Comparison of ENCODE assay signal across 8 cellular contexts in the genomic region with DNA sequence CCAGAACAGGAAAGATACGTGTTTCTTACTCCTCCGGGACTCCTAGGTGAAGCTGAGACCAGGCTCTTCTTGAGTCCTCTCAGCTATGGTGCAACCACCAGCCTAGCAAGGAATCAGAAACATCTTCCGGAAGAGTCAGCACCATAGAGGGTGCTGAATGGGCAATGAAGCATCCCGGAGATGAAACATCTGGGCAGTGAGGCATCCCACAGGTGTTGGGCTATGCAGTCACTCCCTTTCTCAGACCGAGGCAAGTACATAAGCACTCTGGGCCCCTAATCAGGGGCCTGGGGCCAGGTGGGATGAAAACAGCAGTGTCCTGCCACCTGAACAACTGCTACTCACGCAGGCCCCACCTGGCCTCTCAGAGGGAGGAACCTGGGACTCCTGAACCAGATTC. TPM values are rescaled to one million over a fixed set of nuclear protein-coding genes. Genes with fewer than 3 reads are reported as not detected.
DNase-seq lines count a peak whose midpoint lies in the region; TF ChIP-seq lines count a peak whose summit lies in the region.

No MANE protein-coding gene starts in this region.

- DNase-seq in GM12865 (ENCODE audit: low read depth) = peak; percentile 90
- DNase-seq in HAP-1 (ENCODE audit: low spot score in 2 of 2) = no peak
- DNase-seq in PC-9 = no peak
- no peak for DNase-seq in fibroblast of villous mesenchyme (ENCODE audit: low read depth)
- peak; percentile 46 for DNase-seq in sigmoid colon
- DNase-seq in AG08395 (ENCODE audit: low spot score) = no peak
- no peak for DNase-seq in lower leg skin (ENCODE audit: low spot score in 2 of 2)
- no peak for DNase-seq in activated CD8-positive, alpha-beta memory T cell treated with anti-CD3 and anti-CD28 coated beads for 24 hours

- TF ChIP-seq CTCF in GM12865 (IDR thresholded peaks at IDR 0.05; ENCODE audit: insufficient read depth, low read depth, low read length, missing control alignments) (no peak), PC-9 (conservative IDR thresholded peaks at IDR 0.05) (no peak), fibroblast of villous mesenchyme (IDR thresholded peaks at IDR 0.05; ENCODE audit: insufficient read depth, low read depth, low read length) (no peak), sigmoid colon (IDR thresholded peaks at IDR 0.05) (no peak), lower leg skin (IDR thresholded peaks at IDR 0.05) (no peak)

- no TSS peak for BruUV-seq in PC-9 (replicated peaks; lab: Mats Ljungman, UMichigan)

- H2AFZ ChIP-seq in PC-9 = no peak overlapping the region

- H3K9me3 ChIP-seq in HAP-1 = no peaks in the 10 kb centered on the region
- H3K9me3 ChIP-seq in PC-9 (ENCODE audit: insufficient read depth, low read depth) = no peaks in the 10 kb centered on the region
- no peaks in the 10 kb centered on the region for H3K9me3 ChIP-seq in sigmoid colon

- peak overlapping the region; percentile 97 for H3K4me2 ChIP-seq in PC-9

- no peak for TF ChIP-seq EP300 in sigmoid colon (IDR thresholded peaks at IDR 0.05)

- H3K27me3 ChIP-seq in HAP-1 (ENCODE audit: low read depth) (no peaks in the 10 kb centered on the region), PC-9 (ENCODE audit: insufficient read depth, low read depth) (no peaks in the 10 kb centered on the region), sigmoid colon (no peaks in the 10 kb centered on the region)

- H4K20me1 ChIP-seq in PC-9 (ENCODE audit: insufficient read depth) = peaks cover 28% of the 10 kb centered on the region

- WGBS in sigmoid colon, 2 donors = 79 to 80% methylated on average over 6 of the region's 6 CpGs
- 77 to 78% methylated on average over 6 of the region's 6 CpGs for WGBS in lower leg skin, 2 donors

- CTCF ChIA-PET in PC-9 (lab: Charles Lee) = interaction anchor here (0.5 kb wide), 1 partner anchor 352 kb away, joined by 3 read pairs; no protein-coding TSS in a partner anchor

- TF ChIP-seq POLR2A in sigmoid colon (IDR thresholded peaks at IDR 0.05) (no peak), lower leg skin (IDR thresholded peaks at IDR 0.05) (no peak)

- H3K36me3 ChIP-seq in HAP-1 (replicated peaks) (0 out of 2 replicates have a peak, but pooled peaks cover 5% of the 10 kb centered on the region), PC-9 (ENCODE audit: low read depth) (no peaks in the 10 kb centered on the region; the same call in 1 of the 2 replicates), sigmoid colon (peaks cover 0 to 10% (median 5%) of the 10 kb centered on the region in 4 donors)

- H3K9me2 ChIP-seq in PC-9 (ENCODE audit: insufficient read depth) = no peaks in the 10 kb centered on the region

- H3K27ac ChIP-seq in PC-9 = peak overlapping the region; percentile 61
- peak overlapping the region in 2 of 4 donors; percentile 92 to 95 for H3K27ac ChIP-seq in sigmoid colon

- H3K4me3 ChIP-seq in GM12865 (ENCODE audit: low read depth, low read length) (peak overlapping the region; percentile 67), HAP-1 (peak overlapping the region; percentile 99), PC-9 (peak overlapping the region; percentile 83), fibroblast of villous mesenchyme (ENCODE audit: low read depth, low read length) (peak overlapping the region; percentile 82), sigmoid colon (peak overlapping the region; percentile 69 to 99 (median 91)), lower leg skin (ENCODE audit: low read depth, poor library complexity, severe bottlenecking) (no peak overlapping the region)

- H3K4me1 ChIP-seq in HAP-1 = peaks cover 26% of the 10 kb centered on the region
- peaks cover 52% of the 10 kb centered on the region for H3K4me1 ChIP-seq in PC-9 (replicated peaks; ENCODE audit: insufficient read depth)
- H3K4me1 ChIP-seq in sigmoid colon = peaks cover 0 to 50% (median 39%) of the 10 kb centered on the region in 4 donors

- H3K79me2 ChIP-seq in PC-9 (ENCODE audit: low read depth) = peaks cover 89% of the 10 kb centered on the region

- POLR2A ChIA-PET in PC-9 (lab: Charles Lee; ENCODE audit: unreplicated experiment) = interaction anchor here (1.6 to 2.4 kb wide), 2 partner anchors 24 to 129 kb away, joined by 7 to 17 read pairs; a partner anchor contains a TSS

- intact Hi-C loops in PC-9 (cut with micrococcal nuclease; ENCODE audit: unreplicated experiment) (no loop called here), sigmoid colon (cut with DNase I) (no loop called here), lower leg skin (cut with DNase I; ENCODE audit: low total_unique reads) (no loop called here)

- H3F3A ChIP-seq in PC-9 (ENCODE audit: insufficient read depth, low read depth) = peaks cover 39% of the 10 kb centered on the region

- in situ Hi-C loops in HAP-1 (cut with MboI; ENCODE audit: low sequenced_read_pairs) = no loop called here

RNA-seq across cellular contexts. Expression of a gene that starts 1.4 kb away (rescaled TPM):
- 49.8 and 70.3 TPM in 2 replicates for total RNA-seq in PC-9 (2021)
- 20.3 and 22.5 TPM in 2 replicates for total RNA-seq in fibroblast of villous mesenchyme
- 10 to 100 TPM; 10.5 to 27.7 (median 16.3) TPM for total RNA-seq in sigmoid colon
- polyA plus RNA-seq in sigmoid colon = 10 to 100 TPM; 11.4 to 33.0 (median 16.4) TPM
- 10 to 100 TPM; 25.6 to 38.0 (median 28.4) TPM for total RNA-seq in lower leg skin

RNA-seq across cellular contexts. Expression of a gene that starts 16.8 kb away (rescaled TPM):
- total RNA-seq in PC-9 (2021) = 101 and 125 TPM in 2 replicates
- 9.5 and 15.5 TPM in 2 replicates for total RNA-seq in fibroblast of villous mesenchyme
- total RNA-seq in sigmoid colon = 10 to 100 TPM; 23.1 to 87.8 (median 28.4) TPM
- 100 to 1,000 TPM in 2 of 3 donors, 10 to 100 TPM in 1; 64.3 to 136 (median 102) TPM for polyA plus RNA-seq in sigmoid colon
- 10 to 100 TPM; 76.1 to 99.9 (median 78.6) TPM for total RNA-seq in lower leg skin

RNA-seq across cellular contexts. Expression of a gene that starts 24.9 kb away (rescaled TPM):
- 10.9 and 11.5 TPM in 2 replicates for total RNA-seq in PC-9 (2021)
- 3.5 and 4.5 TPM in 2 replicates for total RNA-seq in fibroblast of villous mesenchyme
- 10 to 100 TPM in 1 of 4 donors, 1 to 10 TPM in 3; 4.6 to 10.2 (median 7.6) TPM for total RNA-seq in sigmoid colon
- polyA plus RNA-seq in sigmoid colon = 1 to 10 TPM; 5.0 to 5.4 (median 5.1) TPM
- 1 to 10 TPM; 5.5 to 8.1 (median 7.4) TPM for total RNA-seq in lower leg skin

RNA-seq across cellular contexts. Expression of a gene that starts 27.3 kb away (rescaled TPM):
- total RNA-seq in PC-9 (2021) (85.7 and 94.8 TPM in 2 replicates), fibroblast of villous mesenchyme (5.2 and 5.8 TPM in 2 replicates), sigmoid colon (10 to 100 TPM in 2 of 4 donors, 1 to 10 TPM in 2; 6.7 to 14.0 (median 9.6) TPM), lower leg skin (10 to 100 TPM; 18.0 to 22.7 (median 21.1) TPM)
- polyA plus RNA-seq in sigmoid colon = 1 to 10 TPM; 3.6 to 9.4 (median 3.9) TPM

RNA-seq across cellular contexts. Expression of a gene that starts 40.2 kb away (rescaled TPM):
- total RNA-seq in PC-9 (2021) (1.1 and 2.5 TPM in 2 replicates), fibroblast of villous mesenchyme (0.32 and 0.43 TPM in 2 replicates), sigmoid colon (1 to 10 TPM; 1.3 to 7.8 (median 3.5) TPM), lower leg skin (1 to 10 TPM; 1.2 to 2.8 (median 2.4) TPM)
- 10 to 100 TPM; 28.2 to 76.6 (median 33.0) TPM for polyA plus RNA-seq in sigmoid colon

Comparison
In these comparisons a context has a peak if more than half of its experiments do, and no peak if none do; other contexts are left out.
1. DNase-seq: peak in GM12865 (single experiment) and sigmoid colon (single experiment); none in HAP-1 (0 of 2), PC-9 (0 of 2), fibroblast of villous mesenchyme (single experiment), AG08395 (single experiment), lower leg skin (0 of 2) and activated CD8-positive, alpha-beta memory T cell treated with anti-CD3 and anti-CD28 coated beads for 24 hours (single experiment).